24 cellular contexts compared by ENCODE assay signal in the genomic region with DNA sequence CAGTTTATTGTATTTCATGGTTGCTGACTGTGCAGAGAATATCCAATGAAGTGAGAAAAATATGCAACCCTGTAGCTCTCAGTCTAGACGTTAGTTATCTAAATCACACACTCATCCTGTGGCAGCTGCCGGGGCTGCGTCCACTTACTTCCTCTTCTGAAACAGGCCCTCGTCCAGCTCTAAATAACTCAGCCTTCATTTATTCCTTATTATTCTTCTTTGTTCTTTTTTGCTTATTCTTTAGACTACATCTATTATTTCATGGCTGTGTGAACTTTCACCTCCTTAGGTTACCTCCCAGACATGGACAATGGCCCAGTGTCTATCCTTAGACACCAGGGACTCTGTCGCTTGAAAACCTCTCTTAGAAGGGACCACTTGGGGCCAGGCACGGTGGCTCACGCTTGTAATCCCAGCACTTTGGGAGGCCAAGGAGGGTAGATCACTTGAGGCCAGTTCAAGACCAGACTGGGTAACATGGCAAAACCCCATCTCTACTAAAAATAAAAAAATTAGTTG. TPM values are rescaled to one million over a fixed set of nuclear protein-coding genes. Genes with fewer than 3 reads are reported as not detected.
A peak's percentile ranks its signal among the peaks of the same experiment; 100 is the strongest.
DNase-seq lines count a peak whose midpoint lies in the region; ATAC-seq, FAIRE-seq and TF ChIP-seq lines count a peak whose summit lies in the region.
"Had no signal": no experiment of that assay in that cellular context is flagged by ENCODE, and none has a peak within 500 bp of the region (broad histone marks: within the 10 kb centered on the region; RNA-seq: fewer than 3 reads in every experiment).

No MANE protein-coding gene starts in this region.

- CTCF ChIA-PET in endothelial cell of umbilical vein (lab: Charles Lee): interaction anchor here (1.5 kb wide), 1 partner anchor 29 kb away, joined by 6 read pairs; no protein-coding TSS in a partner anchor

- FAIRE-seq in endothelial cell of umbilical vein (lab: Jason Lieb, UNC): peak; percentile 72
- FAIRE-seq: A204.1, GM18507 had no signal

- H3K4me2 ChIP-seq in endothelial cell of umbilical vein (ENCODE audit: insufficient read depth, low read length): no peak overlapping the region
- H3K4me2 ChIP-seq: neural progenitor cell had no signal

- POLR2A ChIA-PET in endothelial cell of umbilical vein (lab: Charles Lee): no interaction called here
- POLR2A ChIA-PET in naive thymus-derived CD8-positive, alpha-beta T cell (lab: Charles Lee): no interaction called here

- H3K9me1 ChIP-seq in endothelial cell of umbilical vein (replicated peaks; ENCODE audit: control insufficient read depth, extremely low read depth, insufficient read depth, low read length): no peaks in the 10 kb centered on the region

- ATAC-seq in Right ventricle myocardium inferior (no peak), heart right ventricle (no peak), HG02884 (IDR thresholded peaks at IDR 0.05; ENCODE audit: unreplicated experiment) (no peak)
- ATAC-seq in naive thymus-derived CD8-positive, alpha-beta T cell: no peak
- ATAC-seq: stimulated activated memory B cell treated with anti-CD40 and anti-IgM and Interleukin-4, amounts not matched to agents 10 μg/mL and 1 μg/mL and 100 μg/mL, for 72 hours; T-cell had no signal

- H3K27me3 Mint-ChIP-seq in naive thymus-derived CD8-positive, alpha-beta T cell: no peaks in the 10 kb centered on the region
- H3K27me3 Mint-ChIP-seq: stimulated activated memory B cell treated with anti-CD40 and anti-IgM and Interleukin-4, amounts not matched to agents 10 μg/mL and 1 μg/mL and 100 μg/mL, for 72 hours; T-cell had no signal

- H2AFZ ChIP-seq in endothelial cell of umbilical vein (ENCODE audit: low read depth, low read length): no peak overlapping the region
- H2AFZ ChIP-seq: neural progenitor cell had no signal

- H3K9me3 ChIP-seq in heart right ventricle (peaks cover 0 to 22% (median 6%) of the 10 kb centered on the region in 11 donors), endothelial cell of umbilical vein (replicated peaks; ENCODE audit: control insufficient read depth, insufficient read depth, low read length) (no peaks in the 10 kb centered on the region), spleen (peaks cover 10 to 30% (median 25%) of the 10 kb centered on the region in 8 donors)
- H3K9me3 ChIP-seq: adrenal gland had no signal

- H3K4me1 ChIP-seq in heart right ventricle (peaks cover 3 to 26% (median 10%) of the 10 kb centered on the region in 9 donors), endothelial cell of umbilical vein (ENCODE audit: control insufficient read depth, extremely low read depth, insufficient read depth, low read length) (peaks cover 7% of the 10 kb centered on the region), spleen (peaks cover 6 to 26% (median 20%) of the 10 kb centered on the region in 6 donors)

- TF ChIP-seq CTCF in heart right ventricle (IDR thresholded peaks at IDR 0.05): no peak
- no peak for TF ChIP-seq CTCF in endothelial cell of umbilical vein (IDR thresholded peaks at IDR 0.05; ENCODE audit: extremely low read depth in 1 of 2, insufficient read depth in 1 of 2, low read depth in 1 of 2, low read length in 2 of 2)
- TF ChIP-seq CTCF in spleen (IDR thresholded peaks at IDR 0.05 in 8 of 11, conservative IDR thresholded peaks at IDR 0.05 in 3 of 11): no peak

- H3K36me3 ChIP-seq in heart right ventricle (peaks cover 0 to under 1% (median 0%) of the 10 kb centered on the region in 9 donors), endothelial cell of umbilical vein (ENCODE audit: control insufficient read depth in 2 of 2, extremely low read depth in 1 of 2, insufficient read depth in 2 of 2, low read length in 2 of 2) (no peaks in the 10 kb centered on the region), spleen (no peaks in the 10 kb centered on the region)
- H3K36me3 ChIP-seq: adrenal gland, neural progenitor cell had no signal

- intact Hi-C loops in Right ventricle myocardium inferior (cut with DNase I) (no loop called here), heart right ventricle (cut with DNase I) (no loop called here), endothelial cell of umbilical vein (cut with micrococcal nuclease) (loop anchor here (5.0 kb wide), 1 partner anchor 157 kb away; the partner anchor contains the start of genes DCUN1D3 and LYRM1), spleen (cut with DNase I; ENCODE audit: low total_unique reads) (no loop called here)

- H3K27ac Mint-ChIP-seq in naive thymus-derived CD8-positive, alpha-beta T cell: peak overlapping the region in 2 of 10 donors; percentile 63 to 69
- H3K27ac Mint-ChIP-seq: activated T-helper 2 cell treated with anti-CD3 and anti-CD28 coated beads, Interferon-gamma antibody, Interleukin-2, Interleukin-4, amounts not matched to agents 10 μg/mL and 5 μg/mL and 100 μg/mL, durations not matched to agents 14 hours and 24 hours and 36 hours; neural progenitor cell; stimulated activated memory B cell treated with anti-CD40 and anti-IgM and Interleukin-4, amounts not matched to agents 10 μg/mL and 1 μg/mL and 100 μg/mL, for 72 hours; T-cell had no signal

- no peaks in the 10 kb centered on the region for H3K27me3 ChIP-seq in heart right ventricle
- H3K27me3 ChIP-seq in endothelial cell of umbilical vein (ENCODE audit: control insufficient read depth in 2 of 2, insufficient read depth in 2 of 2, low read length in 2 of 2): no peaks in the 10 kb centered on the region
- H3K27me3 ChIP-seq in spleen (replicated peaks in 1 of 7): no peaks in the 10 kb centered on the region
- H3K27me3 ChIP-seq: adrenal gland, neural progenitor cell had no signal

- DNase-seq in Right ventricle myocardium inferior (ENCODE audit: missing footprints) (peak; percentile 79), heart right ventricle (no peak), SKM-1 (lab: John Stamatoyannopoulos, UW; ENCODE audit: unreplicated experiment) (peak; percentile 45), endothelial cell of umbilical vein (ENCODE audit: low read depth, low spot score) (peak; percentile 92), spleen (peak; percentile 76), DMS79 (lab: John Stamatoyannopoulos, UW) (no peak)
- DNase-seq in naive thymus-derived CD8-positive, alpha-beta T cell: no peak
- DNase-seq: activated CD4-positive, CD25-positive, alpha-beta regulatory T cell; C1 segment of cervical spinal cord; DMS79 treated with DMSO at 0.1 percent for 48 hours; GOT3; immature natural killer cell; mesenchymal stem cell; NCI-H1694 treated with DMSO at 0.1 percent for 48 hours; NCI-H2227 treated with DMSO at 0.1 percent for 48 hours; T-cell had no signal

- H3K4me3 ChIP-seq in heart right ventricle: no peak overlapping the region
- no peak overlapping the region for H3K4me3 ChIP-seq in endothelial cell of umbilical vein (replicated peaks in 1 of 3; ENCODE audit: insufficient read depth in 1 of 3, low read depth in 1 of 3, low read length in 3 of 3)
- H3K4me3 ChIP-seq in spleen: no peak overlapping the region
- H3K4me3 ChIP-seq: adrenal gland, neural progenitor cell had no signal

- peaks cover 2% of the 10 kb centered on the region for H4K20me1 ChIP-seq in endothelial cell of umbilical vein (replicated peaks; ENCODE audit: control insufficient read depth, extremely low read depth, insufficient read depth, low read length)

- dilution Hi-C loops in endothelial cell of umbilical vein (cut with MboI; ENCODE audit: extremely low pct_ligation_motif_present, low sequenced_read_pairs): no loop called here

- WGBS in heart right ventricle, 2 donors: 41% methylated on average over 7 of the region's 7 CpGs
- WGBS in spleen, 5 donors: 37 to 46% (median 45%) methylated on average over 7 of the region's 7 CpGs

- H3K27ac ChIP-seq in heart right ventricle (peak overlapping the region in 1 of 10 donors; percentile 55), endothelial cell of umbilical vein (ENCODE audit: insufficient read depth, low read depth, low read length) (peak overlapping the region; percentile 19), spleen (peak overlapping the region in 6 of 8 donors; percentile 0 to 46 (median 25))
- H3K27ac ChIP-seq: neural progenitor cell had no signal

- peaks cover 3 to 15% (median 9%) of the 10 kb centered on the region in 3 donors for H3K36me3 Mint-ChIP-seq in naive thymus-derived CD8-positive, alpha-beta T cell
- H3K36me3 Mint-ChIP-seq: neural progenitor cell had no signal

- peaks cover 0 to 15% (median 11%) of the 10 kb centered on the region in 4 donors for H3K4me1 Mint-ChIP-seq in naive thymus-derived CD8-positive, alpha-beta T cell

- no TSS peak for BruUV-seq in endothelial cell of umbilical vein (replicated peaks; lab: Mats Ljungman, UMichigan)

- H3K4me3 Mint-ChIP-seq in naive thymus-derived CD8-positive, alpha-beta T cell: no peak overlapping the region
- H3K4me3 Mint-ChIP-seq: immature natural killer cell; neural progenitor cell; stimulated activated memory B cell treated with anti-CD40 and anti-IgM and Interleukin-4, amounts not matched to agents 10 μg/mL and 1 μg/mL and 100 μg/mL, for 72 hours; T-cell had no signal

- H3K79me2 ChIP-seq in endothelial cell of umbilical vein (ENCODE audit: control insufficient read depth, insufficient read depth, low read length): peaks cover 12% of the 10 kb centered on the region

- TF ChIP-seq POLR2A in endothelial cell of umbilical vein (IDR thresholded peaks at IDR 0.05; ENCODE audit: low read depth, low read length) (no peak), spleen (IDR thresholded peaks at IDR 0.05) (no peak)

- H3K9ac ChIP-seq in endothelial cell of umbilical vein (replicated peaks; ENCODE audit: extremely low read depth, insufficient read depth, low read length): no peak overlapping the region
- H3K9ac ChIP-seq: neural progenitor cell had no signal

- H3K9me3 Mint-ChIP-seq in naive thymus-derived CD8-positive, alpha-beta T cell: peaks cover 4 to 23% (median 10%) of the 10 kb centered on the region in 9 donors

RNA-seq across cellular contexts. Expression of gene THUMPD1, which starts 3.4 kb away (rescaled TPM):
- 18.3 TPM for total RNA-seq in Right ventricle myocardium inferior
- 10 to 100 TPM; 15.5 to 20.9 (median 19.2) TPM for total RNA-seq in heart right ventricle
- polyA plus RNA-seq in heart right ventricle: 10 to 100 TPM in 1 of 2 donors, 1 to 10 TPM in 1; 7.5 to 14.2 TPM
- 29.0 and 30.7 TPM in 2 replicates for total RNA-seq in endothelial cell of umbilical vein
- polyA plus RNA-seq in endothelial cell of umbilical vein: 27.9 and 36.9 TPM in 2 replicates
- 16.7 and 25.5 TPM in 2 replicates for polyA plus RNA-seq in endothelial cell of umbilical vein (2011; cell fraction: cytosol; rRNA removed)
- polyA plus RNA-seq in endothelial cell of umbilical vein (2011; cell fraction: nucleus; rRNA removed): 36.3 and 42.7 TPM in 2 replicates
- 21.8 and 25.0 TPM in 2 replicates for polyA plus RNA-seq in endothelial cell of umbilical vein (2012)
- 41.1 and 43.1 TPM in 2 replicates for polyA minus RNA-seq in endothelial cell of umbilical vein
- polyA minus RNA-seq in endothelial cell of umbilical vein (2011; cell fraction: cytosol; rRNA and poly(A)+ RNA removed): 34.9 TPM
- 33.0 and 53.2 TPM in 2 replicates for polyA minus RNA-seq in endothelial cell of umbilical vein (2011; cell fraction: nucleus; rRNA and poly(A)+ RNA removed)
- total RNA-seq in spleen: 10 to 100 TPM; 33.6 to 63.1 (median 40.3) TPM
- 10 to 100 TPM; 17.1 to 19.9 (median 17.5) TPM for polyA plus RNA-seq in spleen
- total RNA-seq in naive thymus-derived CD8-positive, alpha-beta T cell: 10 to 100 TPM; 82.5 to 83.3 TPM
- polyA plus RNA-seq in naive thymus-derived CD8-positive, alpha-beta T cell: 10 to 100 TPM; 63.8 to 74.2 (median 69.4) TPM

RNA-seq across cellular contexts. Expression of gene ACSM3, which starts 18.8 kb away (rescaled TPM):
- total RNA-seq in Right ventricle myocardium inferior: 9.4 TPM
- total RNA-seq in heart right ventricle: 10 to 100 TPM in 2 of 10 donors, 1 to 10 TPM in 8; 2.3 to 13.1 (median 5.9) TPM
- polyA plus RNA-seq in heart right ventricle: 10 to 100 TPM in 1 of 2 donors, 1 to 10 TPM in 1; 3.8 to 45.1 TPM
- total RNA-seq in endothelial cell of umbilical vein: 10.2 and 37.3 TPM in 2 replicates
- polyA plus RNA-seq in endothelial cell of umbilical vein: 23.7 and 33.2 TPM in 2 replicates
- polyA plus RNA-seq in endothelial cell of umbilical vein (2011; cell fraction: cytosol; rRNA removed): 13.6 and 15.3 TPM in 2 replicates
- polyA plus RNA-seq in endothelial cell of umbilical vein (2011; cell fraction: nucleus; rRNA removed): 135 and 144 TPM in 2 replicates
- polyA plus RNA-seq in endothelial cell of umbilical vein (2012): 11.6 and 19.5 TPM in 2 replicates
- polyA minus RNA-seq in endothelial cell of umbilical vein: 123 and 157 TPM in 2 replicates
- polyA minus RNA-seq in endothelial cell of umbilical vein (2011; cell fraction: cytosol; rRNA and poly(A)+ RNA removed): not detected
- 131 and 193 TPM in 2 replicates for polyA minus RNA-seq in endothelial cell of umbilical vein (2011; cell fraction: nucleus; rRNA and poly(A)+ RNA removed)
- total RNA-seq in spleen: 1 to 10 TPM; 2.6 to 9.0 (median 4.7) TPM
- 1 to 10 TPM; 3.0 to 4.2 (median 4.2) TPM for polyA plus RNA-seq in spleen
- 10 to 100 TPM; 11.2 to 15.5 TPM for total RNA-seq in naive thymus-derived CD8-positive, alpha-beta T cell
- 10 to 100 TPM in 2 of 3 donors, 1 to 10 TPM in 1; 7.9 to 15.7 (median 14.8) TPM for polyA plus RNA-seq in naive thymus-derived CD8-positive, alpha-beta T cell

RNA-seq across cellular contexts. Expression of gene ACSM1, which starts 47.5 kb away (rescaled TPM):
- total RNA-seq in Right ventricle myocardium inferior (0.27 TPM), heart right ventricle (under 1 TPM in 4 of 10 donors, not detected in 6; 0.13 to 0.49 (median 0.33) TPM), endothelial cell of umbilical vein (0.18 TPM in 1 of 2 replicates, not detected in the other), spleen (under 1 TPM in 3 of 7 donors, not detected in 4; 0.25 to 0.72 (median 0.44) TPM)
- polyA plus RNA-seq in heart right ventricle (under 1 TPM in 1 of 2 donors, not detected in 1; 0.06 TPM), endothelial cell of umbilical vein (0.10 and 0.12 TPM in 2 replicates), spleen (under 1 TPM; 0.26 to 0.47 (median 0.37) TPM)
- polyA plus RNA-seq in endothelial cell of umbilical vein (2011; cell fraction: cytosol; rRNA removed): 0.23 and 0.49 TPM in 2 replicates
- 0.12 and 0.24 TPM in 2 replicates for polyA plus RNA-seq in endothelial cell of umbilical vein (2011; cell fraction: nucleus; rRNA removed)
- 0.22 TPM in 1 of 2 replicates, not detected in the other for polyA plus RNA-seq in endothelial cell of umbilical vein (2012)
- 0.21 TPM in 1 of 2 replicates, not detected in the other for polyA minus RNA-seq in endothelial cell of umbilical vein
- not detected for polyA minus RNA-seq in endothelial cell of umbilical vein (2011; cell fraction: cytosol; rRNA and poly(A)+ RNA removed)
- 0.29 TPM in 1 of 2 replicates, not detected in the other for polyA minus RNA-seq in endothelial cell of umbilical vein (2011; cell fraction: nucleus; rRNA and poly(A)+ RNA removed)
- total RNA-seq in naive thymus-derived CD8-positive, alpha-beta T cell: under 1 TPM; 0.77 to 0.99 TPM
- polyA plus RNA-seq in naive thymus-derived CD8-positive, alpha-beta T cell: under 1 TPM in 1 of 3 donors, not detected in 2; 0.23 TPM
- total RNA-seq: M059J had no signal

Comparison
In these comparisons a context has a peak if more than half of its experiments do, and no peak if none do; other contexts are left out.
1. DNase-seq: peak in Right ventricle myocardium inferior (single experiment), SKM-1 (single experiment), endothelial cell of umbilical vein (single experiment) and spleen (single experiment); none in heart right ventricle (0 of 2), naive thymus-derived CD8-positive, alpha-beta T cell (0 of 10) and DMS79 (single experiment).